8 cellular contexts compared by ENCODE assay signal in genomic region chr6:24583463-24584389, GRCh38.
DNase-seq lines count a peak whose midpoint lies in the region; ATAC-seq and TF ChIP-seq lines count a peak whose summit lies in the region.

No MANE protein-coding gene starts in this region.

- no peak overlapping the region for H3K4me3 Mint-ChIP-seq in activated naive CD4-positive, alpha-beta T cell treated with anti-CD3 and anti-CD28 coated beads, Interleukin-2, amount 10 ng/mL, durations not matched to agents 7 days and 5 days
- H3K4me3 Mint-ChIP-seq in progenitor cell of endocrine pancreas (ENCODE audit: low read depth), result no peak overlapping the region

- no peaks in the 10 kb centered on the region for H3K9me3 Mint-ChIP-seq in activated naive CD4-positive, alpha-beta T cell treated with anti-CD3 and anti-CD28 coated beads, Interleukin-2, amount 10 ng/mL, durations not matched to agents 7 days and 5 days
- no peaks in the 10 kb centered on the region for H3K9me3 Mint-ChIP-seq in progenitor cell of endocrine pancreas (ENCODE audit: low read depth)

- H3K4me1 ChIP-seq in uterus, result no peaks in the 10 kb centered on the region

- DNase-seq in COR-L47 (lab: John Stamatoyannopoulos, UW), result peak; percentile 81
- DNase-seq in NB4 (ENCODE audit: low read depth), result peak; percentile 82
- peak; percentile 66 for DNase-seq in SK-N-DZ (ENCODE audit: low spot score)
- peak; percentile 83 for DNase-seq in activated naive CD4-positive, alpha-beta T cell treated with anti-CD3 and anti-CD28 coated beads, Interleukin-2, amount 10 ng/mL, durations not matched to agents 7 days and 5 days
- peak; percentile 56 to 91 (median 78) for DNase-seq in head of caudate nucleus
- DNase-seq in progenitor cell of endocrine pancreas (ENCODE audit: low spot score, unreplicated experiment), result peak; percentile 52
- peak; percentile 63 to 78 for DNase-seq in uterus

- no peak overlapping the region for H3K4me3 ChIP-seq in NB4 (ENCODE audit: low read depth, low read length)
- peak overlapping the region in 1 of 2 donors; percentile 13 for H3K4me3 ChIP-seq in uterus

- peaks cover 2% of the 10 kb centered on the region for H3K4me1 Mint-ChIP-seq in activated naive CD4-positive, alpha-beta T cell treated with anti-CD3 and anti-CD28 coated beads, Interleukin-2, amount 10 ng/mL, durations not matched to agents 7 days and 5 days
- peaks cover 32% of the 10 kb centered on the region for H3K4me1 Mint-ChIP-seq in progenitor cell of endocrine pancreas (ENCODE audit: low read depth)

- peak; percentile 91 for TF ChIP-seq CTCF in NB4 (IDR thresholded peaks at IDR 0.05; ENCODE audit: low read depth, low read length)
- TF ChIP-seq CTCF in progenitor cell of endocrine pancreas (IDR thresholded peaks at IDR 0.05; ENCODE audit: unreplicated experiment), result peak; percentile 87
- TF ChIP-seq CTCF in uterus (IDR thresholded peaks at IDR 0.05), result peak; percentile 60 to 81 (median 64)

- no peak overlapping the region for H3K27ac Mint-ChIP-seq in activated naive CD4-positive, alpha-beta T cell treated with anti-CD3 and anti-CD28 coated beads, Interleukin-2, amount 10 ng/mL, durations not matched to agents 7 days and 5 days
- H3K27ac Mint-ChIP-seq in progenitor cell of endocrine pancreas, result peak overlapping the region; percentile 38

- H3K27me3 ChIP-seq in uterus, result no peaks in the 10 kb centered on the region

- ATAC-seq in GM21723 (IDR thresholded peaks at IDR 0.05; ENCODE audit: unreplicated experiment), result peak; percentile 78

- peak overlapping the region in 1 of 2 donors; percentile 10 for H3K27ac ChIP-seq in uterus

- intact Hi-C loops in head of caudate nucleus (cut with DNase I) (loop anchor here (10.0 kb wide), 1 partner anchor 191 kb away; the partner anchor contains the start of gene GMNN), uterus (cut with DNase I; ENCODE audit: low total_unique reads) (loop anchor here (10.0 kb wide), 1 partner anchor 181 kb away; no protein-coding TSS in a partner anchor)

- no peaks in the 10 kb centered on the region for H3K36me3 Mint-ChIP-seq in activated naive CD4-positive, alpha-beta T cell treated with anti-CD3 and anti-CD28 coated beads, Interleukin-2, amount 10 ng/mL, durations not matched to agents 7 days and 5 days
- H3K36me3 Mint-ChIP-seq in progenitor cell of endocrine pancreas (ENCODE audit: insufficient read depth), result no peaks in the 10 kb centered on the region

- CTCF ChIA-PET in activated naive CD4-positive, alpha-beta T cell treated with anti-CD3 and anti-CD28 coated beads, Interleukin-2, amount 10 ng/mL, durations not matched to agents 7 days and 5 days (lab: Charles Lee), result interaction anchor here (0.6 to 5.9 kb wide), 16 partner anchors 9 to 443 kb away, joined by 3 to 52 read pairs (median 4); partner anchors contain the start of genes ACOT13, ALDH5A1 and TDP2

- H3K27me3 Mint-ChIP-seq in activated naive CD4-positive, alpha-beta T cell treated with anti-CD3 and anti-CD28 coated beads, Interleukin-2, amount 10 ng/mL, durations not matched to agents 7 days and 5 days, result peaks cover 29% of the 10 kb centered on the region
- no peaks in the 10 kb centered on the region for H3K27me3 Mint-ChIP-seq in progenitor cell of endocrine pancreas

- no peaks in the 10 kb centered on the region for H3K9me3 ChIP-seq in uterus

- no peak for TF ChIP-seq POLR2A in NB4 (IDR thresholded peaks at IDR 0.05; ENCODE audit: extremely low read depth, insufficient read length)
- TF ChIP-seq POLR2A in uterus (IDR thresholded peaks at IDR 0.05), result no peak

- H3K36me3 ChIP-seq in uterus, result no peaks in the 10 kb centered on the region
